ENCODE assay signal across 1 cellular context in the genomic region with DNA sequence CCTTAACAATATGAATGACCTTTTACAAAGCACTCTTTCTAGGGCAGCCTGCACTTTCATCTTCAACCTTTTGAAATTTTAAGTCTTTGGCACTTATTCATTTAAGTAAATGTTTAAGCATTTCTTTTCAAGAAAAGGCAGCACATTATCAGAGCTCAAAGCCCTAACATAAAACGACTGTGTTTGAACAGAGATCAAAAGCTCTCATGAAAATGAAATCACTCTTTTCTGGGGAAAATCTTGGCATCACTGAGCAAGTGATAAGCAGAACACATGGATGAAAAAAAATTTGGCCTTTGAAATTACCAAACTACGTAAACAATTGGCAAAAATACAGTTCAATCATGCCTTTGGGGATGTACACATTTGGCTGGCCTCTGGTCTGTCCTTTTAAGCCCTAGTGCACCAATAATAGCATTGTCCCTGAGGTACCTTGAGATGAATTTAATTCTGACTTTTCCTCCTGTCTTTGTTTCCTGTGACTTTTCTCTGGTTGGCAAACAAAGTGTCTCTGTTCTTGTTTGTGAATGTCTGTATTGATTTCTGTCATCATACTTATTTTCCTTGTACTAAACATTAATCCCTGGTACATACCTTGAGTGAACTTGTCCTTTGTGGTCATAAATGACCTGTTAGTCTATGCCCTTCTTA.
TF ChIP-seq lines count a peak whose summit lies in the region.

No MANE protein-coding gene starts in this region.

TF ChIP-seq in HepG2, 621 proteins besides CTCF, POLR2A, EP300 and RAD21 (continued from another document and continues in another):
- TF ChIP-seq, protein P1, sequence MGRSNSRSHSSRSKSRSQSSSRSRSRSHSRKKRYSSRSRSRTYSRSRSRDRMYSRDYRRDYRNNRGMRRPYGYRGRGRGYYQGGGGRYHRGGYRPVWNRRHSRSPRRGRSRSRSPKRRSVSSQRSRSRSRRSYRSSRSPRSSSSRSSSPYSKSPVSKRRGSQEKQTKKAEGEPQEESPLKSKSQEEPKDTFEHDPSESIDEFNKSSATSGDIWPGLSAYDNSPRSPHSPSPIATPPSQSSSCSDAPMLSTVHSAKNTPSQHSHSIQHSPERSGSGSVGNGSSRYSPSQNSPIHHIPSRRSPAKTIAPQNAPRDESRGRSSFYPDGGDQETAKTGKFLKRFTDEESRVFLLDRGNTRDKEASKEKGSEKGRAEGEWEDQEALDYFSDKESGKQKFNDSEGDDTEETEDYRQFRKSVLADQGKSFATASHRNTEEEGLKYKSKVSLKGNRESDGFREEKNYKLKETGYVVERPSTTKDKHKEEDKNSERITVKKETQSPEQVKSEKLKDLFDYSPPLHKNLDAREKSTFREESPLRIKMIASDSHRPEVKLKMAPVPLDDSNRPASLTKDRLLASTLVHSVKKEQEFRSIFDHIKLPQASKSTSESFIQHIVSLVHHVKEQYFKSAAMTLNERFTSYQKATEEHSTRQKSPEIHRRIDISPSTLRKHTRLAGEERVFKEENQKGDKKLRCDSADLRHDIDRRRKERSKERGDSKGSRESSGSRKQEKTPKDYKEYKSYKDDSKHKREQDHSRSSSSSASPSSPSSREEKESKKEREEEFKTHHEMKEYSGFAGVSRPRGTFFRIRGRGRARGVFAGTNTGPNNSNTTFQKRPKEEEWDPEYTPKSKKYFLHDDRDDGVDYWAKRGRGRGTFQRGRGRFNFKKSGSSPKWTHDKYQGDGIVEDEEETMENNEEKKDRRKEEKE (IDR thresholded peaks at IDR 0.05), result no peak
- peak; percentile 95 for TF ChIP-seq NCOA1 (CRISPR knock-in tag; IDR thresholded peaks at IDR 0.05)
- TF ChIP-seq NKX3-1 (CRISPR knock-in tag; IDR thresholded peaks at IDR 0.05), result peak; percentile 80
- peak; percentile 10; the same call in 1 of the 2 replicates for TF ChIP-seq GATAD1 (CRISPR knock-in tag; IDR thresholded peaks at IDR 0.05)
- peak; percentile 31 for TF ChIP-seq THAP11 (CRISPR knock-in tag; IDR thresholded peaks at IDR 0.05)
- TF ChIP-seq TCF12 (IDR thresholded peaks at IDR 0.05), result no peak
- TF ChIP-seq TCF12 (CRISPR knock-in tag; IDR thresholded peaks at IDR 0.05), result peak; percentile 91
- peak; percentile 92 for TF ChIP-seq FOXA3 (CRISPR knock-in tag; IDR thresholded peaks at IDR 0.05)
- TF ChIP-seq MBD4 (IDR thresholded peaks at IDR 0.05; ENCODE audit: borderline replicate concordance, low read length), result peak; percentile 95
- no peak for TF ChIP-seq RARG (CRISPR knock-in tag; IDR thresholded peaks at IDR 0.05; ENCODE audit: low read depth)
- no peak for TF ChIP-seq KMT2A (CRISPR knock-in tag; IDR thresholded peaks at IDR 0.05)
- TF ChIP-seq KDM6A (CRISPR knock-in tag; IDR thresholded peaks at IDR 0.05; ENCODE audit: low read depth), result peak; percentile 9; the same call in 1 of the 2 replicates
- peak; percentile 64; the same call in 1 of the 2 replicates for TF ChIP-seq GFI1 (CRISPR knock-in tag; IDR thresholded peaks at IDR 0.05; ENCODE audit: borderline replicate concordance)
- TF ChIP-seq STAG1 (CRISPR knock-in tag; IDR thresholded peaks at IDR 0.05), result peak; percentile 10; the same call in 1 of the 2 replicates
- 0 out of 2 replicates have a peak, but pooled peaks have one; percentile 59 for TF ChIP-seq ARNT (IDR thresholded peaks at IDR 0.05)
- peak; percentile 91 for TF ChIP-seq NCOR1 (IDR thresholded peaks at IDR 0.05; ENCODE audit: borderline replicate concordance, low read length)
- TF ChIP-seq ZNF660 (CRISPR knock-in tag; IDR thresholded peaks at IDR 0.05; ENCODE audit: borderline replicate concordance, low read depth), result no peak
- TF ChIP-seq, protein P2, sequence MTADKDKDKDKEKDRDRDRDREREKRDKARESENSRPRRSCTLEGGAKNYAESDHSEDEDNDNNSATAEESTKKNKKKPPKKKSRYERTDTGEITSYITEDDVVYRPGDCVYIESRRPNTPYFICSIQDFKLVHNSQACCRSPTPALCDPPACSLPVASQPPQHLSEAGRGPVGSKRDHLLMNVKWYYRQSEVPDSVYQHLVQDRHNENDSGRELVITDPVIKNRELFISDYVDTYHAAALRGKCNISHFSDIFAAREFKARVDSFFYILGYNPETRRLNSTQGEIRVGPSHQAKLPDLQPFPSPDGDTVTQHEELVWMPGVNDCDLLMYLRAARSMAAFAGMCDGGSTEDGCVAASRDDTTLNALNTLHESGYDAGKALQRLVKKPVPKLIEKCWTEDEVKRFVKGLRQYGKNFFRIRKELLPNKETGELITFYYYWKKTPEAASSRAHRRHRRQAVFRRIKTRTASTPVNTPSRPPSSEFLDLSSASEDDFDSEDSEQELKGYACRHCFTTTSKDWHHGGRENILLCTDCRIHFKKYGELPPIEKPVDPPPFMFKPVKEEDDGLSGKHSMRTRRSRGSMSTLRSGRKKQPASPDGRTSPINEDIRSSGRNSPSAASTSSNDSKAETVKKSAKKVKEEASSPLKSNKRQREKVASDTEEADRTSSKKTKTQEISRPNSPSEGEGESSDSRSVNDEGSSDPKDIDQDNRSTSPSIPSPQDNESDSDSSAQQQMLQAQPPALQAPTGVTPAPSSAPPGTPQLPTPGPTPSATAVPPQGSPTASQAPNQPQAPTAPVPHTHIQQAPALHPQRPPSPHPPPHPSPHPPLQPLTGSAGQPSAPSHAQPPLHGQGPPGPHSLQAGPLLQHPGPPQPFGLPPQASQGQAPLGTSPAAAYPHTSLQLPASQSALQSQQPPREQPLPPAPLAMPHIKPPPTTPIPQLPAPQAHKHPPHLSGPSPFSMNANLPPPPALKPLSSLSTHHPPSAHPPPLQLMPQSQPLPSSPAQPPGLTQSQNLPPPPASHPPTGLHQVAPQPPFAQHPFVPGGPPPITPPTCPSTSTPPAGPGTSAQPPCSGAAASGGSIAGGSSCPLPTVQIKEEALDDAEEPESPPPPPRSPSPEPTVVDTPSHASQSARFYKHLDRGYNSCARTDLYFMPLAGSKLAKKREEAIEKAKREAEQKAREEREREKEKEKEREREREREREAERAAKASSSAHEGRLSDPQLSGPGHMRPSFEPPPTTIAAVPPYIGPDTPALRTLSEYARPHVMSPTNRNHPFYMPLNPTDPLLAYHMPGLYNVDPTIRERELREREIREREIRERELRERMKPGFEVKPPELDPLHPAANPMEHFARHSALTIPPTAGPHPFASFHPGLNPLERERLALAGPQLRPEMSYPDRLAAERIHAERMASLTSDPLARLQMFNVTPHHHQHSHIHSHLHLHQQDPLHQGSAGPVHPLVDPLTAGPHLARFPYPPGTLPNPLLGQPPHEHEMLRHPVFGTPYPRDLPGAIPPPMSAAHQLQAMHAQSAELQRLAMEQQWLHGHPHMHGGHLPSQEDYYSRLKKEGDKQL (CRISPR knock-in tag; IDR thresholded peaks at IDR 0.05; ENCODE audit: low read depth), result peak; percentile 46
- TF ChIP-seq ATF7-NPFF (CRISPR knock-in tag; IDR thresholded peaks at IDR 0.05; ENCODE audit: low read depth), result 0 out of 2 replicates have a peak, but pooled peaks have one; percentile 33
- TF ChIP-seq HDAC1 (CRISPR knock-in tag; IDR thresholded peaks at IDR 0.05), result peak; percentile 64
- TF ChIP-seq TBP (CRISPR knock-in tag; IDR thresholded peaks at IDR 0.05), result no peak
- TF ChIP-seq, protein P3, sequence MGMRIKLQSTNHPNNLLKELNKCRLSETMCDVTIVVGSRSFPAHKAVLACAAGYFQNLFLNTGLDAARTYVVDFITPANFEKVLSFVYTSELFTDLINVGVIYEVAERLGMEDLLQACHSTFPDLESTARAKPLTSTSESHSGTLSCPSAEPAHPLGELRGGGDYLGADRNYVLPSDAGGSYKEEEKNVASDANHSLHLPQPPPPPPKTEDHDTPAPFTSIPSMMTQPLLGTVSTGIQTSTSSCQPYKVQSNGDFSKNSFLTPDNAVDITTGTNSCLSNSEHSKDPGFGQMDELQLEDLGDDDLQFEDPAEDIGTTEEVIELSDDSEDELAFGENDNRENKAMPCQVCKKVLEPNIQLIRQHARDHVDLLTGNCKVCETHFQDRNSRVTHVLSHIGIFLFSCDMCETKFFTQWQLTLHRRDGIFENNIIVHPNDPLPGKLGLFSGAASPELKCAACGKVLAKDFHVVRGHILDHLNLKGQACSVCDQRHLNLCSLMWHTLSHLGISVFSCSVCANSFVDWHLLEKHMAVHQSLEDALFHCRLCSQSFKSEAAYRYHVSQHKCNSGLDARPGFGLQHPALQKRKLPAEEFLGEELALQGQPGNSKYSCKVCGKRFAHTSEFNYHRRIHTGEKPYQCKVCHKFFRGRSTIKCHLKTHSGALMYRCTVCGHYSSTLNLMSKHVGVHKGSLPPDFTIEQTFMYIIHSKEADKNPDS (CRISPR knock-in tag; IDR thresholded peaks at IDR 0.05), result peak; percentile 65; the same call in 1 of the 2 replicates
- TF ChIP-seq GATAD2A (CRISPR knock-in tag; IDR thresholded peaks at IDR 0.05), result peak; percentile 86
- TF ChIP-seq ZNF350 (CRISPR knock-in tag; IDR thresholded peaks at IDR 0.05; ENCODE audit: borderline replicate concordance, low read depth), result no peak
- TF ChIP-seq FOXK2 (IDR thresholded peaks at IDR 0.05), result peak; percentile 71
- TF ChIP-seq ERF (CRISPR knock-in tag; IDR thresholded peaks at IDR 0.05), result 0 out of 2 replicates have a peak, but pooled peaks have one; percentile 45
- TF ChIP-seq NCOA2 (CRISPR knock-in tag; IDR thresholded peaks at IDR 0.05), result peak; percentile 99
- peak; percentile 40; the same call in 1 of the 2 replicates for TF ChIP-seq MEIS2 (CRISPR knock-in tag; IDR thresholded peaks at IDR 0.05)
- TF ChIP-seq YEATS4 (CRISPR knock-in tag; IDR thresholded peaks at IDR 0.05; ENCODE audit: borderline replicate concordance), result peak; percentile 50; the same call in 1 of the 2 replicates
- TF ChIP-seq, protein P4, sequence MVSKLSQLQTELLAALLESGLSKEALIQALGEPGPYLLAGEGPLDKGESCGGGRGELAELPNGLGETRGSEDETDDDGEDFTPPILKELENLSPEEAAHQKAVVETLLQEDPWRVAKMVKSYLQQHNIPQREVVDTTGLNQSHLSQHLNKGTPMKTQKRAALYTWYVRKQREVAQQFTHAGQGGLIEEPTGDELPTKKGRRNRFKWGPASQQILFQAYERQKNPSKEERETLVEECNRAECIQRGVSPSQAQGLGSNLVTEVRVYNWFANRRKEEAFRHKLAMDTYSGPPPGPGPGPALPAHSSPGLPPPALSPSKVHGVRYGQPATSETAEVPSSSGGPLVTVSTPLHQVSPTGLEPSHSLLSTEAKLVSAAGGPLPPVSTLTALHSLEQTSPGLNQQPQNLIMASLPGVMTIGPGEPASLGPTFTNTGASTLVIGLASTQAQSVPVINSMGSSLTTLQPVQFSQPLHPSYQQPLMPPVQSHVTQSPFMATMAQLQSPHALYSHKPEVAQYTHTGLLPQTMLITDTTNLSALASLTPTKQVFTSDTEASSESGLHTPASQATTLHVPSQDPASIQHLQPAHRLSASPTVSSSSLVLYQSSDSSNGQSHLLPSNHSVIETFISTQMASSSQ (IDR thresholded peaks at IDR 0.05; ENCODE audit: low read depth), result peak; percentile 89
- TF ChIP-seq, protein P4 (CRISPR knock-in tag; IDR thresholded peaks at IDR 0.05; ENCODE audit: borderline replicate concordance), result peak; percentile 95
- TF ChIP-seq ZNF772 (CRISPR knock-in tag; IDR thresholded peaks at IDR 0.05), result peak; percentile 77; the same call in 1 of the 2 replicates
- TF ChIP-seq, protein P5, sequence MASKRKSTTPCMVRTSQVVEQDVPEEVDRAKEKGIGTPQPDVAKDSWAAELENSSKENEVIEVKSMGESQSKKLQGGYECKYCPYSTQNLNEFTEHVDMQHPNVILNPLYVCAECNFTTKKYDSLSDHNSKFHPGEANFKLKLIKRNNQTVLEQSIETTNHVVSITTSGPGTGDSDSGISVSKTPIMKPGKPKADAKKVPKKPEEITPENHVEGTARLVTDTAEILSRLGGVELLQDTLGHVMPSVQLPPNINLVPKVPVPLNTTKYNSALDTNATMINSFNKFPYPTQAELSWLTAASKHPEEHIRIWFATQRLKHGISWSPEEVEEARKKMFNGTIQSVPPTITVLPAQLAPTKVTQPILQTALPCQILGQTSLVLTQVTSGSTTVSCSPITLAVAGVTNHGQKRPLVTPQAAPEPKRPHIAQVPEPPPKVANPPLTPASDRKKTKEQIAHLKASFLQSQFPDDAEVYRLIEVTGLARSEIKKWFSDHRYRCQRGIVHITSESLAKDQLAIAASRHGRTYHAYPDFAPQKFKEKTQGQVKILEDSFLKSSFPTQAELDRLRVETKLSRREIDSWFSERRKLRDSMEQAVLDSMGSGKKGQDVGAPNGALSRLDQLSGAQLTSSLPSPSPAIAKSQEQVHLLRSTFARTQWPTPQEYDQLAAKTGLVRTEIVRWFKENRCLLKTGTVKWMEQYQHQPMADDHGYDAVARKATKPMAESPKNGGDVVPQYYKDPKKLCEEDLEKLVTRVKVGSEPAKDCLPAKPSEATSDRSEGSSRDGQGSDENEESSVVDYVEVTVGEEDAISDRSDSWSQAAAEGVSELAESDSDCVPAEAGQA (IDR thresholded peaks at IDR 0.05; ENCODE audit: low read depth), result no peak
- TF ChIP-seq, protein P5 (CRISPR knock-in tag; IDR thresholded peaks at IDR 0.05; ENCODE audit: borderline replicate concordance), result peak; percentile 42; the same call in 1 of the 2 replicates
